16 cellular contexts compared by ENCODE assay signal in genomic region chr22:46148336-46148735, GRCh38. TPM values are rescaled to one million over a fixed set of nuclear protein-coding genes. Genes with fewer than 3 reads are reported as not detected.
DNase-seq lines count a peak whose midpoint lies in the region; ATAC-seq and TF ChIP-seq lines count a peak whose summit lies in the region.
"Had no signal": no experiment of that assay in that cellular context is flagged by ENCODE, and none has a peak within 500 bp of the region (broad histone marks: within the 10 kb centered on the region; RNA-seq: fewer than 3 reads in every experiment).

No MANE protein-coding gene starts in this region.

- no peak overlapping the region for H2BK15ac ChIP-seq in H9 (ENCODE audit: low read depth, low read length)

- no peak overlapping the region for H3K27ac ChIP-seq in CD4-positive, alpha-beta T cell (ENCODE audit: low read depth, low read length)
- H3K27ac ChIP-seq in layer of hippocampus (ENCODE audit: low read depth, low read length): peak overlapping the region; percentile 98
- peak overlapping the region; percentile 91 to 98 (median 98) for H3K27ac ChIP-seq in gastrocnemius medialis
- no peak overlapping the region for H3K27ac ChIP-seq in H9 (ENCODE audit: insufficient read length, low read depth, low read length)

- H2AK5ac ChIP-seq in H9 (ENCODE audit: insufficient read length, low read length): no peak overlapping the region

- POLR2A ChIA-PET in CD4-positive, alpha-beta T cell (lab: Charles Lee): interaction anchor here (0.7 to 3.8 kb wide), 5 partner anchors 78 to 148 kb away, joined by 3 to 22 read pairs (median 3); partner anchors contain the start of genes CDPF1, GTSE1 and TTC38
- POLR2A ChIA-PET in activated CD4-positive, alpha-beta T cell treated with anti-CD3 and anti-CD28 coated beads, Interleukin-2, amount 10 ng/mL, durations not matched to agents 7 days and 5 days (lab: Charles Lee): no interaction called here

- H2AFZ ChIP-seq in H9 (ENCODE audit: low read length): no peak overlapping the region

- H3K9ac ChIP-seq in H9 (ENCODE audit: extremely low read depth, insufficient read length, low read length): no peak overlapping the region

- H3K4me1 ChIP-seq in gastrocnemius medialis (peaks cover 35 to 40% of the 10 kb centered on the region in 2 donors), H9 (ENCODE audit: insufficient read depth, low read length) (no peaks in the 10 kb centered on the region)

- no peaks in the 10 kb centered on the region for H3K9me3 ChIP-seq in CD4-positive, alpha-beta T cell (ENCODE audit: control insufficient read depth, low read length)
- H3K9me3 ChIP-seq in gastrocnemius medialis: no peaks in the 10 kb centered on the region
- H3K9me3 ChIP-seq in H9 (ENCODE audit: control insufficient read depth, low read depth, low read length): no peaks in the 10 kb centered on the region
- H3K9me3 ChIP-seq: pancreas had no signal

- H4K8ac ChIP-seq in H9 (replicated peaks; ENCODE audit: insufficient read length, low read depth, low read length): no peak overlapping the region

- ATAC-seq in CD4-positive, alpha-beta T cell (ENCODE audit: poor library complexity): no peak
- no peak for ATAC-seq in gastrocnemius medialis
- ATAC-seq: stimulated activated effector memory CD8-positive, alpha-beta T cell treated with anti-CD3 and anti-CD28 coated beads, Interleukin-12 subunit alpha, Interleukin-12 subunit beta, amount 100 ng/mL, for 72 hours had no signal

- no peak for DNase-seq in CD4-positive, alpha-beta T cell
- DNase-seq in gastrocnemius medialis: peak in 1 of 2 donors; percentile 31
- no peak for DNase-seq in activated CD4-positive, alpha-beta T cell treated with anti-CD3 and anti-CD28 coated beads, Interleukin-2, amount 10 ng/mL, durations not matched to agents 7 days and 5 days
- no peak for DNase-seq in cortex of kidney (lab: John Stamatoyannopoulos, UW)
- DNase-seq in H9: no peak
- DNase-seq in activated T-cell treated with anti-CD3 and anti-CD28 coated beads, Interleukin-2, amount 50 U/mL, for 48 hours: no peak
- DNase-seq: activated CD4-positive, alpha-beta memory T cell treated with anti-CD3 and anti-CD28 coated beads, Interleukin-2, amount 10 ng/mL, durations not matched to agents 7 days and 5 days; EL; Karpas-422; left cardiac atrium; NCI-H1436 had no signal

- no peaks in the 10 kb centered on the region for H3K27me3 Mint-ChIP-seq in CD4-positive, alpha-beta T cell
- H3K27me3 Mint-ChIP-seq in brain (peaks cover 55% of the 10 kb centered on the region), H9 (ENCODE audit: low read depth) (peaks cover 68% of the 10 kb centered on the region)
- peaks cover 32% of the 10 kb centered on the region for H3K27me3 Mint-ChIP-seq in activated CD4-positive, alpha-beta T cell treated with anti-CD3 and anti-CD28 coated beads, Interleukin-2, amount 10 ng/mL, durations not matched to agents 7 days and 5 days

- peaks cover 10% of the 10 kb centered on the region for H3K23me2 ChIP-seq in H9 (ENCODE audit: insufficient read length, low read depth, low read length, poor library complexity, severe bottlenecking)

- H3K23ac ChIP-seq in H9 (ENCODE audit: insufficient read length, low read depth, low read length): no peak overlapping the region

- no peak overlapping the region for H2BK120ac ChIP-seq in H9 (ENCODE audit: low read depth, low read length, poor library complexity, severe bottlenecking)

- no peaks in the 10 kb centered on the region for H4K20me1 ChIP-seq in H9 (ENCODE audit: control insufficient read depth, insufficient read depth, insufficient read length)

- no peak overlapping the region for H2BK5ac ChIP-seq in H9 (ENCODE audit: insufficient read length, low read length)

- H3K4me3 Mint-ChIP-seq in CD4-positive, alpha-beta T cell: peak overlapping the region; percentile 87
- H3K4me3 Mint-ChIP-seq in brain (peak overlapping the region; percentile 27 to 87 (median 70)), H9 (no peak overlapping the region)
- H3K4me3 Mint-ChIP-seq in activated CD4-positive, alpha-beta T cell treated with anti-CD3 and anti-CD28 coated beads, Interleukin-2, amount 10 ng/mL, durations not matched to agents 7 days and 5 days: no peak overlapping the region

- H3K4me1 Mint-ChIP-seq in CD4-positive, alpha-beta T cell (ENCODE audit: low read depth): peaks cover 14% of the 10 kb centered on the region
- H3K4me1 Mint-ChIP-seq in brain (peaks cover 19% of the 10 kb centered on the region), H9 (peaks cover 7 to 8% of the 10 kb centered on the region in 2 experiments)
- peaks cover 19% of the 10 kb centered on the region for H3K4me1 Mint-ChIP-seq in activated CD4-positive, alpha-beta T cell treated with anti-CD3 and anti-CD28 coated beads, Interleukin-2, amount 10 ng/mL, durations not matched to agents 7 days and 5 days

- H4K5ac ChIP-seq in H9 (ENCODE audit: insufficient read length, low read depth, low read length): no peak overlapping the region

- no peak overlapping the region for H4K91ac ChIP-seq in H9 (ENCODE audit: insufficient read length, low read depth, low read length)

- no peak overlapping the region for H2BK12ac ChIP-seq in H9 (ENCODE audit: insufficient read length, low read depth, low read length)

- intact Hi-C loops in CD4-positive, alpha-beta T cell (cut with DNase I, micrococcal nuclease): loop anchor here (5.0 to 10.0 kb wide), 2 partner anchors 104 to 984 kb away; partner anchors contain the start of genes CDPF1 (in 1 of the 2) and NUP50 (in 1 of the 2)
- intact Hi-C loops in gastrocnemius medialis (cut with DNase I; ENCODE audit: low total_unique reads): loop anchor here (2.0 kb wide), 1 partner anchor 142 kb away; no protein-coding TSS in a partner anchor

- TF ChIP-seq POLR2A in gastrocnemius medialis (IDR thresholded peaks at IDR 0.05): no peak

- no peak overlapping the region for H3K4ac ChIP-seq in H9 (ENCODE audit: low read depth, low read length)

- no peak overlapping the region for H3K4me2 ChIP-seq in H9 (ENCODE audit: insufficient read depth, insufficient read length, low read length)

- no peak for TF ChIP-seq CTCF in CD4-positive, alpha-beta T cell (IDR thresholded peaks at IDR 0.05)
- TF ChIP-seq CTCF in brain (conservative IDR thresholded peaks at IDR 0.05): no peak
- no peak for TF ChIP-seq CTCF in gastrocnemius medialis (IDR thresholded peaks at IDR 0.05 in 4 of 5, conservative IDR thresholded peaks at IDR 0.05 in 1 of 5)
- no peak for TF ChIP-seq CTCF in H9 (conservative IDR thresholded peaks at IDR 0.05)

- H3K79me1 ChIP-seq in H9 (ENCODE audit: insufficient read depth, low read depth, low read length, poor library complexity, severe bottlenecking): no peaks in the 10 kb centered on the region

- no peaks in the 10 kb centered on the region for H3K27me3 ChIP-seq in CD4-positive, alpha-beta T cell (ENCODE audit: control insufficient read depth, insufficient read depth, low read length)
- H3K27me3 ChIP-seq in layer of hippocampus (ENCODE audit: control insufficient read depth, insufficient read depth, low read length): no peaks in the 10 kb centered on the region
- H3K27me3 ChIP-seq in gastrocnemius medialis: no peaks in the 10 kb centered on the region
- H3K27me3 ChIP-seq in H9 (ENCODE audit: insufficient read depth, low read length): peaks cover 16% of the 10 kb centered on the region; the same call in 1 of the 2 replicates
- H3K27me3 ChIP-seq: pancreas had no signal

- H3K4me3 ChIP-seq in gastrocnemius medialis: no peak overlapping the region

- H3K36me3 Mint-ChIP-seq in CD4-positive, alpha-beta T cell (ENCODE audit: low read depth): peaks cover 15% of the 10 kb centered on the region
- H3K36me3 Mint-ChIP-seq in brain: peaks cover 5% of the 10 kb centered on the region
- no peaks in the 10 kb centered on the region for H3K36me3 Mint-ChIP-seq in activated CD4-positive, alpha-beta T cell treated with anti-CD3 and anti-CD28 coated beads, Interleukin-2, amount 10 ng/mL, durations not matched to agents 7 days and 5 days (ENCODE audit: low read depth)
- H3K36me3 Mint-ChIP-seq in H9 (ENCODE audit: insufficient read depth in 1 of 3, low read depth in 3 of 3): peaks cover 2 to 7% (median 4%) of the 10 kb centered on the region in 3 experiments; a peak in 5 of 7 replicates

- no peak overlapping the region for H2BK20ac ChIP-seq in H9 (ENCODE audit: low read depth, low read length, poor library complexity, severe bottlenecking)

- WGBS in H9 (ENCODE audit: extremely low coverage, insufficient read length, low lambda C conversion rate): no CpG with 5 or more reads among the region's 8 CpGs

- H3K18ac ChIP-seq in H9 (ENCODE audit: insufficient read length, low read depth, low read length): no peak overlapping the region

- no peak overlapping the region for H3K14ac ChIP-seq in H9 (ENCODE audit: insufficient read depth, low read length)

- H3K79me2 ChIP-seq in H9 (ENCODE audit: insufficient read depth, low read length): no peaks in the 10 kb centered on the region

- H3K27ac Mint-ChIP-seq in CD4-positive, alpha-beta T cell: peak overlapping the region; percentile 74
- H3K27ac Mint-ChIP-seq in brain (no peak overlapping the region), H9 (no peak overlapping the region)
- H3K27ac Mint-ChIP-seq in activated CD4-positive, alpha-beta T cell treated with anti-CD3 and anti-CD28 coated beads, Interleukin-2, amount 10 ng/mL, durations not matched to agents 7 days and 5 days: no peak overlapping the region

- H3K56ac ChIP-seq in H9 (ENCODE audit: insufficient read length, low read depth, low read length): no peak overlapping the region

- in situ Hi-C loops in gastrocnemius medialis (cut with MboI; ENCODE audit: low sequenced_read_pairs in 4 of 4): loop anchor here in 1 of 4 donors (25.0 kb wide), 1 partner anchor 389 kb away; the partner anchor contains the start of gene CELSR1

- no peak overlapping the region for H3T11ph ChIP-seq in H9 (ENCODE audit: low read length)

- no peaks in the 10 kb centered on the region for H3K36me3 ChIP-seq in gastrocnemius medialis
- H3K36me3 ChIP-seq: pancreas had no signal

- no peaks in the 10 kb centered on the region for H3K9me3 Mint-ChIP-seq in CD4-positive, alpha-beta T cell
- H3K9me3 Mint-ChIP-seq in brain (peaks cover 0 to 10% (median 0%) of the 10 kb centered on the region in 5 experiments), H9 (no peaks in the 10 kb centered on the region)
- no peaks in the 10 kb centered on the region for H3K9me3 Mint-ChIP-seq in activated CD4-positive, alpha-beta T cell treated with anti-CD3 and anti-CD28 coated beads, Interleukin-2, amount 10 ng/mL, durations not matched to agents 7 days and 5 days
- H3K9me3 Mint-ChIP-seq: activated CD4-positive, alpha-beta memory T cell treated with anti-CD3 and anti-CD28 coated beads, Interleukin-2, amount 10 ng/mL, durations not matched to agents 7 days and 5 days; activated T-helper 1 cell treated with anti-CD3 and anti-CD28 coated beads, Interleukin-12 subunit alpha, Interleukin-12 subunit beta, Interleukin-2, Interleukin-4 antibody, amounts not matched to agents 30 ng/mL and 10 ng/mL and 1 ng/mL, durations not matched to agents 14 hours and 24 hours and 36 hours; stimulated activated effector memory CD8-positive, alpha-beta T cell treated with anti-CD3 and anti-CD28 coated beads, Interleukin-12 subunit alpha, Interleukin-12 subunit beta, amount 100 ng/mL, for 72 hours had no signal

- CTCF ChIA-PET in CD4-positive, alpha-beta T cell (lab: Charles Lee): interaction anchor here (1.2 to 2.7 kb wide), 3 partner anchors 119 to 148 kb away, joined by 4 to 6 read pairs (median 5); partner anchors contain the start of genes GTSE1 and TTC38
- CTCF ChIA-PET in activated CD4-positive, alpha-beta T cell treated with anti-CD3 and anti-CD28 coated beads, Interleukin-2, amount 10 ng/mL, durations not matched to agents 7 days and 5 days (lab: Charles Lee): interaction anchor here (0.6 to 1.2 kb wide), 4 partner anchors 62 to 135 kb away, joined by 3 to 4 read pairs (median 3); no protein-coding TSS in a partner anchor

RNA-seq across cellular contexts. Expression of gene PPARA, which starts 2.0 kb away (rescaled TPM):
- 1 to 10 TPM; 9.1 to 9.3 TPM for total RNA-seq in CD4-positive, alpha-beta T cell
- 8.4 TPM for polyA plus RNA-seq in brain (ENCODE audit: insufficient read depth, low read depth, low replicate concordance)
- total RNA-seq in gastrocnemius medialis (10 to 100 TPM; 29.6 to 74.8 (median 57.9) TPM), H9 (2021) (7.3 and 7.4 TPM in 2 replicates)
- 1 to 10 TPM; 9.5 to 9.7 TPM for total RNA-seq in activated CD4-positive, alpha-beta T cell treated with anti-CD3 and anti-CD28 coated beads, Interleukin-2, amount 10 ng/mL, durations not matched to agents 7 days and 5 days

Comparison
In these comparisons a context has a peak if more than half of its experiments do, and no peak if none do; other contexts are left out.
1. H3K27ac ChIP-seq: peak in layer of hippocampus (single experiment) and gastrocnemius medialis (4 of 4); none in CD4-positive, alpha-beta T cell (single experiment) and H9 (single experiment).
2. H3K4me3 Mint-ChIP-seq: peak in CD4-positive, alpha-beta T cell (single experiment) and brain (5 of 5); none in activated CD4-positive, alpha-beta T cell treated with anti-CD3 and anti-CD28 coated beads, Interleukin-2, amount 10 ng/mL, durations not matched to agents 7 days and 5 days (single experiment) and H9 (0 of 2).